Comparison of ENCODE assay signal across 9 cellular contexts in genomic region chr1:153647375-153647714, GRCh38. TPM values are rescaled to one million over a fixed set of nuclear protein-coding genes. Genes with fewer than 3 reads are reported as not detected.
DNase-seq lines count a peak whose midpoint lies in the region; ATAC-seq and TF ChIP-seq lines count a peak whose summit lies in the region.
"Had no signal": no experiment of that assay in that cellular context is flagged by ENCODE, and none has a peak within 500 bp of the region (broad histone marks: within the 10 kb centered on the region; RNA-seq: fewer than 3 reads in every experiment).

No MANE protein-coding gene starts in this region.

- H3K4me1 Mint-ChIP-seq in MCF 10A (ENCODE audit: insufficient read depth, unreplicated experiment) (peaks cover 17% of the 10 kb centered on the region), type B pancreatic cell (ENCODE audit: unreplicated experiment) (no peaks in the 10 kb centered on the region)

- TF ChIP-seq CTCF in MCF 10A (IDR thresholded peaks at IDR 0.05; ENCODE audit: unreplicated experiment) (no peak), mammary epithelial cell (conservative IDR thresholded peaks at IDR 0.05 in 1 of 2, IDR thresholded peaks at IDR 0.05 in 1 of 2; ENCODE audit: extremely low read depth in 1 of 2, insufficient read depth in 1 of 2, low read depth in 1 of 2, low read length in 2 of 2) (no peak), left ventricle myocardium inferior (IDR thresholded peaks at IDR 0.05; ENCODE audit: borderline replicate concordance) (no peak), type B pancreatic cell (conservative IDR thresholded peaks at IDR 0.05) (no peak), BE2C (IDR thresholded peaks at IDR 0.05; ENCODE audit: low read depth, low read length) (no peak; the same call in 1 of the 2 replicates)

- no peak overlapping the region for H3K4me2 ChIP-seq in mammary epithelial cell (ENCODE audit: insufficient read depth, low read depth, low read length)

- 96% methylated on average over 2 of the region's 2 CpGs for WGBS in mammary epithelial cell (ENCODE audit: low coverage, missing lambda C conversion rate)

- DNase-seq in MCF 10A (ENCODE audit: unreplicated experiment) (no peak), mammary epithelial cell (no peak), left ventricle myocardium inferior (no peak), type B pancreatic cell (ENCODE audit: extremely low spot score, unreplicated experiment) (no peak), BE2C (no peak)
- no peak for DNase-seq in stimulated activated naive CD8-positive, alpha-beta T cell treated with anti-CD3 and anti-CD28 coated beads, Interleukin-15, Interleukin-2, amounts not matched to agents 100 U/mL and 50 U/mL, for 24 hours
- DNase-seq: NCI-H1930, SHP77 treated with DMSO at 0.1 percent for 48 hours had no signal

- BruUV-seq in MCF 10A (replicated peaks; lab: Mats Ljungman, UMichigan) (no TSS peak), mammary epithelial cell (replicated peaks; lab: Mats Ljungman, UMichigan) (no TSS peak)

- dilution Hi-C loops in mammary epithelial cell (cut with HindIII; ENCODE audit: low sequenced_read_pairs): no loop called here

- H3K27me3 ChIP-seq in mammary epithelial cell (ENCODE audit: insufficient read depth, low read length) (no peaks in the 10 kb centered on the region), left ventricle myocardium inferior (ENCODE audit: low read depth) (no peaks in the 10 kb centered on the region), BE2C (no peaks in the 10 kb centered on the region)
- H3K27me3 ChIP-seq: pancreas had no signal

- no peak for ATAC-seq in stimulated activated naive CD8-positive, alpha-beta T cell treated with anti-CD3 and anti-CD28 coated beads, Interleukin-15, Interleukin-2, amounts not matched to agents 100 U/mL and 50 U/mL, for 24 hours
- ATAC-seq: pancreas had no signal

- H3K27ac ChIP-seq in mammary epithelial cell (ENCODE audit: insufficient read depth, low read depth, low read length) (no peak overlapping the region), left ventricle myocardium inferior (replicated peaks) (peak overlapping the region; percentile 48)

- no peak overlapping the region for H2AFZ ChIP-seq in mammary epithelial cell (ENCODE audit: low read depth, low read length)

- no peaks in the 10 kb centered on the region for H3K9me3 Mint-ChIP-seq in MCF 10A (ENCODE audit: unreplicated experiment)
- H3K9me3 Mint-ChIP-seq in type B pancreatic cell: no peaks in the 10 kb centered on the region

- in situ Hi-C loops in mammary epithelial cell (cut with MboI; ENCODE audit: low sequenced_read_pairs in 2 of 2): no loop called here

- intact Hi-C loops in MCF 10A (cut with micrococcal nuclease) (no loop called here), mammary epithelial cell (cut with micrococcal nuclease) (no loop called here), left ventricle myocardium inferior (cut with micrococcal nuclease) (no loop called here)

- no peak overlapping the region for H3K9ac ChIP-seq in mammary epithelial cell (ENCODE audit: insufficient read depth, low read length)

- POLR2A ChIA-PET in MCF 10A (lab: Yijun Ruan, JAX): interaction anchor here (0.6 to 46.1 kb wide), 10 partner anchors 8 to 121 kb away, joined by 3 to 1272 read pairs (median 5); partner anchors contain the start of genes CHTOP, S100A1, S100A13 and S100A14

- H3K4me3 ChIP-seq in mammary epithelial cell (replicated peaks in 1 of 3; ENCODE audit: insufficient read depth in 1 of 3, low read depth in 2 of 3, low read length in 3 of 3): no peak overlapping the region
- H3K4me3 ChIP-seq in left ventricle myocardium inferior: no peak overlapping the region
- H3K4me3 ChIP-seq in BE2C (ENCODE audit: low read depth, low read length): no peak overlapping the region
- H3K4me3 ChIP-seq: pancreas had no signal

- H3K27ac Mint-ChIP-seq in MCF 10A (ENCODE audit: low read depth, unreplicated experiment) (peak overlapping the region; percentile 53), type B pancreatic cell (peak overlapping the region; percentile 52)

- H3K4me1 ChIP-seq in mammary epithelial cell (ENCODE audit: insufficient read depth, low read length) (no peaks in the 10 kb centered on the region), left ventricle myocardium inferior (peaks cover 54% of the 10 kb centered on the region), BE2C (peaks cover 4% of the 10 kb centered on the region; the same call in 1 of the 2 replicates)

- H3K36me3 Mint-ChIP-seq in MCF 10A (ENCODE audit: insufficient read depth, unreplicated experiment): peaks cover 63% of the 10 kb centered on the region
- peaks cover 32% of the 10 kb centered on the region for H3K36me3 Mint-ChIP-seq in type B pancreatic cell

- CTCF ChIA-PET in MCF 10A (lab: Yijun Ruan, JAX): interaction anchor here (0.5 to 1.2 kb wide), 5 partner anchors 32 to 331 kb away, joined by 3 to 5 read pairs (median 4); no protein-coding TSS in a partner anchor
- CTCF ChIA-PET in mammary epithelial cell (lab: Charles Lee; ENCODE audit: low non-redundant PET): no interaction called here

- H3K36me3 ChIP-seq in mammary epithelial cell (ENCODE audit: insufficient read depth, low read length) (peaks cover 31% of the 10 kb centered on the region), left ventricle myocardium inferior (peaks cover 47% of the 10 kb centered on the region), BE2C (peaks cover 46% of the 10 kb centered on the region)

- H4K20me1 ChIP-seq in mammary epithelial cell (ENCODE audit: insufficient read depth, low read length): no peaks in the 10 kb centered on the region

- H3K4me3 Mint-ChIP-seq in MCF 10A (ENCODE audit: unreplicated experiment): no peak overlapping the region
- peak overlapping the region; percentile 23 for H3K4me3 Mint-ChIP-seq in type B pancreatic cell

- no peaks in the 10 kb centered on the region for H3K27me3 Mint-ChIP-seq in MCF 10A (ENCODE audit: insufficient read depth, unreplicated experiment)
- no peaks in the 10 kb centered on the region for H3K27me3 Mint-ChIP-seq in type B pancreatic cell

- H3K79me2 ChIP-seq in mammary epithelial cell (ENCODE audit: insufficient read depth, low read length): peaks cover 19% of the 10 kb centered on the region

- no peaks in the 10 kb centered on the region for H3K9me3 ChIP-seq in mammary epithelial cell (replicated peaks; ENCODE audit: insufficient read depth, low read length)
- H3K9me3 ChIP-seq in left ventricle myocardium inferior (replicated peaks): no peaks in the 10 kb centered on the region
- no peaks in the 10 kb centered on the region for H3K9me3 ChIP-seq in BE2C
- H3K9me3 ChIP-seq: pancreas had no signal

RNA-seq across cellular contexts. Expression of gene SNAPIN, which starts 11.2 kb away (rescaled TPM):
- total RNA-seq in MCF 10A (2022) (55.9 and 63.7 TPM in 2 replicates), mammary epithelial cell (10 to 100 TPM; 33.1 to 39.8 TPM), left ventricle myocardium inferior (67.0 TPM), type B pancreatic cell (ENCODE audit: low replicate concordance) (28.2 and 40.3 TPM in 2 replicates)
- polyA plus RNA-seq in mammary epithelial cell: 40.7 TPM
- polyA minus RNA-seq in mammary epithelial cell: 18.8 TPM
- 52.7 TPM for polyA plus RNA-seq in BE2C (2012; ENCODE audit: insufficient read depth, insufficient read length, low read depth)

RNA-seq across cellular contexts. Expression of gene CHTOP, which starts 13.5 kb away (rescaled TPM):
- 147 and 156 TPM in 2 replicates for total RNA-seq in MCF 10A (2022)
- total RNA-seq in mammary epithelial cell: 10 to 100 TPM; 36.0 to 64.5 TPM
- 52.0 TPM for polyA plus RNA-seq in mammary epithelial cell
- 45.8 TPM for polyA minus RNA-seq in mammary epithelial cell
- total RNA-seq in left ventricle myocardium inferior: 75.5 TPM
- 87.5 and 108 TPM in 2 replicates for total RNA-seq in type B pancreatic cell (ENCODE audit: low replicate concordance)
- polyA plus RNA-seq in BE2C (2012; ENCODE audit: insufficient read depth, insufficient read length, low read depth): 244 TPM

RNA-seq across cellular contexts. Expression of gene S100A1, which starts 19.1 kb away (rescaled TPM):
- 0.74 TPM in 1 of 2 replicates, not detected in the other for total RNA-seq in MCF 10A (2022)
- not detected for total RNA-seq in mammary epithelial cell
- polyA plus RNA-seq in mammary epithelial cell: 0.53 TPM
- polyA minus RNA-seq in mammary epithelial cell: not detected
- 2,012 TPM for total RNA-seq in left ventricle myocardium inferior
- 0.97 TPM in 1 of 2 replicates, not detected in the other for total RNA-seq in type B pancreatic cell (ENCODE audit: low replicate concordance)
- 2.4 TPM for polyA plus RNA-seq in BE2C (2012; ENCODE audit: insufficient read depth, insufficient read length, low read depth)

RNA-seq across cellular contexts. Expression of gene S100A13, which starts 20.0 kb away (rescaled TPM):
- total RNA-seq in MCF 10A (2022) (210 and 236 TPM in 2 replicates), mammary epithelial cell (100 to 1,000 TPM in 1 of 2 donors, 10 to 100 TPM in 1; 72.0 to 213 TPM), left ventricle myocardium inferior (131 TPM), type B pancreatic cell (ENCODE audit: low replicate concordance) (58.3 and 102 TPM in 2 replicates)
- polyA plus RNA-seq in mammary epithelial cell: 448 TPM
- polyA minus RNA-seq in mammary epithelial cell: 78.6 TPM
- polyA plus RNA-seq in BE2C (2012; ENCODE audit: insufficient read depth, insufficient read length, low read depth): 4.6 TPM

RNA-seq across cellular contexts. Expression of gene ILF2, which starts 23.4 kb away (rescaled TPM):
- total RNA-seq in MCF 10A (2022) (348 and 374 TPM in 2 replicates), mammary epithelial cell (100 to 1,000 TPM; 151 to 158 TPM), left ventricle myocardium inferior (61.6 TPM), type B pancreatic cell (ENCODE audit: low replicate concordance) (241 and 291 TPM in 2 replicates)
- 254 TPM for polyA plus RNA-seq in mammary epithelial cell
- 201 TPM for polyA minus RNA-seq in mammary epithelial cell
- 390 TPM for polyA plus RNA-seq in BE2C (2012; ENCODE audit: insufficient read depth, insufficient read length, low read depth)

Comparison
In these comparisons a context has a peak if more than half of its experiments do, and no peak if none do; other contexts are left out.
1. RNA of gene S100A1, which starts 19.1 kb away (total RNA-seq): 2,012 TPM in left ventricle myocardium inferior (single experiment); 0.97 TPM in type B pancreatic cell, not detected in mammary epithelial cell and 0.74 TPM in MCF 10A; every median in the first group is over 1,000 times any median in the second.